In genomic region chr10:101121661-101122045, GRCh38 we compare ENCODE assay signal across 12 cellular contexts. TPM values are rescaled to one million over a fixed set of nuclear protein-coding genes. Genes with fewer than 3 reads are reported as not detected.
A peak's percentile ranks its signal among the peaks of the same experiment; 100 is the strongest.
DNase-seq lines count a peak whose midpoint lies in the region; ATAC-seq and TF ChIP-seq lines count a peak whose summit lies in the region.
"Had no signal": no experiment of that assay in that cellular context is flagged by ENCODE, and none has a peak within 500 bp of the region (broad histone marks: within the 10 kb centered on the region; RNA-seq: fewer than 3 reads in every experiment).

No MANE protein-coding gene starts in this region.

- H2AFZ ChIP-seq in neural progenitor cell (replicated peaks) = no peak overlapping the region

- H3K4me3 Mint-ChIP-seq in neural progenitor cell = peak overlapping the region; percentile 43

- H3F3A ChIP-seq in neural progenitor cell (ENCODE audit: low read depth) = peaks cover 2% of the 10 kb centered on the region

- peaks cover 13% of the 10 kb centered on the region for H3K4me1 Mint-ChIP-seq in neural progenitor cell

- H3K4me3 ChIP-seq in BLaER1 = no peak overlapping the region; the same call in 1 of the 2 replicates
- peak overlapping the region; percentile 73 for H3K4me3 ChIP-seq in effector memory CD4-positive, alpha-beta T cell (ENCODE audit: insufficient read depth, low read depth, low read length, poor library complexity, severe bottlenecking)
- H3K4me3 ChIP-seq in neural progenitor cell = no peak overlapping the region

- ATAC-seq in HG02759 (IDR thresholded peaks at IDR 0.05; ENCODE audit: unreplicated experiment) = peak; percentile 13
- no peak for ATAC-seq in HG02571 (IDR thresholded peaks at IDR 0.05; ENCODE audit: unreplicated experiment)
- no peak for ATAC-seq in GM18498 (IDR thresholded peaks at IDR 0.05; ENCODE audit: unreplicated experiment)

- H3K79me2 ChIP-seq in neural progenitor cell (ENCODE audit: low read depth) = no peaks in the 10 kb centered on the region

- H3K9ac ChIP-seq in BLaER1 = no peak overlapping the region
- H3K9ac ChIP-seq in neural progenitor cell = no peak overlapping the region

- H3K27me3 ChIP-seq in BLaER1 = peaks cover 80% of the 10 kb centered on the region
- peaks cover 31% of the 10 kb centered on the region for H3K27me3 ChIP-seq in effector memory CD4-positive, alpha-beta T cell (replicated peaks; ENCODE audit: control insufficient read depth, insufficient read depth, low read length, poor library complexity, severe bottlenecking)
- peaks cover 100% of the 10 kb centered on the region for H3K27me3 ChIP-seq in neural progenitor cell

- H3K4me1 ChIP-seq in BLaER1 (peaks cover 34% of the 10 kb centered on the region), neural progenitor cell (peaks cover 15% of the 10 kb centered on the region)
- peaks cover 18% of the 10 kb centered on the region for H3K4me1 ChIP-seq in effector memory CD4-positive, alpha-beta T cell (ENCODE audit: control insufficient read depth, insufficient read depth, low read length, poor library complexity, severe bottlenecking)

- no peak overlapping the region for H3K27ac Mint-ChIP-seq in neural progenitor cell

- H3K9me3 ChIP-seq in BLaER1 (no peaks in the 10 kb centered on the region), neural progenitor cell (ENCODE audit: low read depth) (no peaks in the 10 kb centered on the region)
- no peaks in the 10 kb centered on the region for H3K9me3 ChIP-seq in effector memory CD4-positive, alpha-beta T cell (ENCODE audit: control insufficient read depth, low read length)

- H4K20me1 ChIP-seq in BLaER1 = peaks cover 53% of the 10 kb centered on the region
- H4K20me1 ChIP-seq in neural progenitor cell (ENCODE audit: low read depth) = peaks cover 63% of the 10 kb centered on the region

- peaks cover 5% of the 10 kb centered on the region for H3K9me3 Mint-ChIP-seq in neural progenitor cell

- H3K27ac ChIP-seq in BLaER1 = no peak overlapping the region
- no peak overlapping the region for H3K27ac ChIP-seq in effector memory CD4-positive, alpha-beta T cell (ENCODE audit: insufficient read depth, low read length, poor library complexity, severe bottlenecking)
- H3K27ac ChIP-seq in neural progenitor cell = no peak overlapping the region

- no peak for DNase-seq in effector memory CD4-positive, alpha-beta T cell
- DNase-seq in neural progenitor cell (ENCODE audit: low spot score) (no peak), DMS114 treated with DMSO at 0.1 percent for 48 hours (lab: John Stamatoyannopoulos, UW; ENCODE audit: unreplicated experiment) (no peak), DMS153 treated with DMSO at 0.1 percent for 48 hours (lab: John Stamatoyannopoulos, UW; ENCODE audit: unreplicated experiment) (no peak)
- DNase-seq: DND-41, KG1, NCI-H526 treated with DMSO at 0.1 percent for 48 hours had no signal

- H3K36me3 ChIP-seq in BLaER1 (no peaks in the 10 kb centered on the region), neural progenitor cell (no peaks in the 10 kb centered on the region)
- H3K36me3 ChIP-seq in effector memory CD4-positive, alpha-beta T cell (ENCODE audit: control insufficient read depth, insufficient read depth, low read length) = no peaks in the 10 kb centered on the region

- no peaks in the 10 kb centered on the region for H3K36me3 Mint-ChIP-seq in neural progenitor cell

- H3K4me2 ChIP-seq in BLaER1 (peak overlapping the region; percentile 83), neural progenitor cell (peak overlapping the region; percentile 67)

- peaks cover 86% of the 10 kb centered on the region for H3K27me3 Mint-ChIP-seq in neural progenitor cell (ENCODE audit: insufficient read depth, low read depth)

- TF ChIP-seq CTCF in neural progenitor cell (IDR thresholded peaks at IDR 0.05) = no peak

RNA-seq across cellular contexts. Expression of gene TLX1, which starts 9.4 kb away (rescaled TPM):
- not detected in 2 replicates for total RNA-seq in neural progenitor cell (ENCODE audit: low replicate concordance)
- total RNA-seq: aorta had no signal

RNA-seq across cellular contexts. Expression of gene KAZALD1, which starts 59.9 kb away (rescaled TPM):
- total RNA-seq in neural progenitor cell (ENCODE audit: low replicate concordance) = 0.77 and 1.8 TPM in 2 replicates
